25 cellular contexts compared by ENCODE assay signal in the genomic region with DNA sequence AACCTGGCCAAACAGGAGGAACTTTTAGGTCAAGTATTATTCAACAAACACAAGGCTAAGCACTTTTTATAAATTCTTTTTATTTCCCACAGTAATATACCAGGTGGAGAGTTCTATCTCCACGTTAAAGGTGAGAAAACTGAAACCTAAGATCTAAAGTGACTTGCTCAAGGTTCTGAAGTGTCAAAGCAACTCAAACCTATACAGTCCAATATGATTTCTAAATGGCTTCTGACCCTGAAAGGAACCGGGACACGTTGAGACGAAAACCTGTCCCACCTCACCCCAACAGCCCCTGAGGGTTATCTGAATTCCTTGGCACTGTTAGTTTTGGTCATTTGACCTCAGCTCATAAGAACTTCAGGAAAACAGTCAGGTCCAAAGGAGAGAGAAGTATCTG.
"Had no signal": no experiment of that assay in that cellular context is flagged by ENCODE, and none has a peak within 500 bp of the region (broad histone marks: within the 10 kb centered on the region; RNA-seq: fewer than 3 reads in every experiment).

No MANE protein-coding gene starts in this region.

- H3K9me3 ChIP-seq: heart right ventricle, pancreas, prostate gland, suprapubic skin, transverse colon had no signal

- H3K36me3 Mint-ChIP-seq: mesothelial cell of epicardium; naive B cell; stimulated activated memory B cell treated with anti-CD40 and anti-IgM and Interleukin-4, amounts not matched to agents 10 μg/mL and 1 μg/mL and 100 μg/mL, for 72 hours; WTC11 had no signal

- H3K4me3 Mint-ChIP-seq: activated naive CD4-positive, alpha-beta T cell treated with anti-CD3 and anti-CD28 coated beads for 36 hours; dendritic cell treated with granulocyte-macrophage colony-stimulating factor and Interleukin-4, amounts not matched to agents 40 ng/mL and 50 ng/mL, for 4 days; endodermal cell; mesothelial cell of epicardium; naive B cell; stimulated activated memory B cell treated with anti-CD40 and anti-IgM and Interleukin-4, amounts not matched to agents 10 μg/mL and 1 μg/mL and 100 μg/mL, for 72 hours; T-helper 17 cell; WTC11 had no signal

- H3K27me3 Mint-ChIP-seq: dendritic cell treated with granulocyte-macrophage colony-stimulating factor and Interleukin-4, amounts not matched to agents 40 ng/mL and 50 ng/mL, for 4 days; naive B cell; stimulated activated memory B cell treated with anti-CD40 and anti-IgM and Interleukin-4, amounts not matched to agents 10 μg/mL and 1 μg/mL and 100 μg/mL, for 72 hours; T-helper 17 cell had no signal

- DNase-seq: activated CD4-positive, alpha-beta T cell treated with anti-CD3 and anti-CD28 coated beads for 1 hour; activated CD8-positive, alpha-beta memory T cell treated with anti-CD3 and anti-CD28 coated beads for 24 hours; activated effector memory CD4-positive, alpha-beta T cell treated with anti-CD3 and anti-CD28 coated beads, Interleukin-2, amount 50 U/mL, for 16 hours; activated naive CD4-positive, alpha-beta T cell treated with anti-CD3 and anti-CD28 coated beads for 36 hours; amniotic stem cell; caudate nucleus; endodermal cell; foreskin keratinocyte; heart right ventricle; naive B cell; pancreas; retina; stimulated activated CD4-positive, alpha-beta T cell treated with anti-CD3 and anti-CD28 coated beads, Interleukin-4, amount 100 ng/mL, for 24 hours; T-helper 17 cell; T1000; transverse colon had no signal

- H3K27ac ChIP-seq: foreskin keratinocyte, heart right ventricle, pancreas, prostate gland, skin epidermis, suprapubic skin, transverse colon had no signal

- H3K36me3 ChIP-seq: heart right ventricle, pancreas, prostate gland, suprapubic skin, transverse colon had no signal

- H3K27ac Mint-ChIP-seq: activated naive CD4-positive, alpha-beta T cell treated with anti-CD3 and anti-CD28 coated beads for 36 hours; dendritic cell treated with granulocyte-macrophage colony-stimulating factor and Interleukin-4, amounts not matched to agents 40 ng/mL and 50 ng/mL, for 4 days; endodermal cell; mesothelial cell of epicardium; naive B cell; stimulated activated memory B cell treated with anti-CD40 and anti-IgM and Interleukin-4, amounts not matched to agents 10 μg/mL and 1 μg/mL and 100 μg/mL, for 72 hours; T-helper 17 cell; WTC11 had no signal

- H3K27me3 ChIP-seq: heart right ventricle, pancreas, suprapubic skin, transverse colon had no signal

- H3K4me1 Mint-ChIP-seq: mesothelial cell of epicardium; naive B cell; stimulated activated memory B cell treated with anti-CD40 and anti-IgM and Interleukin-4, amounts not matched to agents 10 μg/mL and 1 μg/mL and 100 μg/mL, for 72 hours; T-helper 17 cell had no signal

- H3K4me3 ChIP-seq: heart right ventricle, pancreas, prostate gland, skin epidermis, suprapubic skin, transverse colon had no signal

- ATAC-seq: esophagus mucosa; foreskin keratinocyte; heart right ventricle; sciatic nerve; stimulated activated memory B cell treated with anti-CD40 and anti-IgM and Interleukin-4, amounts not matched to agents 10 μg/mL and 1 μg/mL and 100 μg/mL, for 72 hours; T-helper 17 cell; WTC11 had no signal

- H3K9me3 Mint-ChIP-seq: activated naive CD4-positive, alpha-beta T cell treated with anti-CD3 and anti-CD28 coated beads for 36 hours; endodermal cell; mesothelial cell of epicardium; stimulated activated memory B cell treated with anti-CD40 and anti-IgM and Interleukin-4, amounts not matched to agents 10 μg/mL and 1 μg/mL and 100 μg/mL, for 72 hours; WTC11 had no signal

- H3K4me1 ChIP-seq: foreskin keratinocyte, heart right ventricle, prostate gland, suprapubic skin, transverse colon had no signal
